11 cellular contexts compared by ENCODE assay signal in the genomic region with DNA sequence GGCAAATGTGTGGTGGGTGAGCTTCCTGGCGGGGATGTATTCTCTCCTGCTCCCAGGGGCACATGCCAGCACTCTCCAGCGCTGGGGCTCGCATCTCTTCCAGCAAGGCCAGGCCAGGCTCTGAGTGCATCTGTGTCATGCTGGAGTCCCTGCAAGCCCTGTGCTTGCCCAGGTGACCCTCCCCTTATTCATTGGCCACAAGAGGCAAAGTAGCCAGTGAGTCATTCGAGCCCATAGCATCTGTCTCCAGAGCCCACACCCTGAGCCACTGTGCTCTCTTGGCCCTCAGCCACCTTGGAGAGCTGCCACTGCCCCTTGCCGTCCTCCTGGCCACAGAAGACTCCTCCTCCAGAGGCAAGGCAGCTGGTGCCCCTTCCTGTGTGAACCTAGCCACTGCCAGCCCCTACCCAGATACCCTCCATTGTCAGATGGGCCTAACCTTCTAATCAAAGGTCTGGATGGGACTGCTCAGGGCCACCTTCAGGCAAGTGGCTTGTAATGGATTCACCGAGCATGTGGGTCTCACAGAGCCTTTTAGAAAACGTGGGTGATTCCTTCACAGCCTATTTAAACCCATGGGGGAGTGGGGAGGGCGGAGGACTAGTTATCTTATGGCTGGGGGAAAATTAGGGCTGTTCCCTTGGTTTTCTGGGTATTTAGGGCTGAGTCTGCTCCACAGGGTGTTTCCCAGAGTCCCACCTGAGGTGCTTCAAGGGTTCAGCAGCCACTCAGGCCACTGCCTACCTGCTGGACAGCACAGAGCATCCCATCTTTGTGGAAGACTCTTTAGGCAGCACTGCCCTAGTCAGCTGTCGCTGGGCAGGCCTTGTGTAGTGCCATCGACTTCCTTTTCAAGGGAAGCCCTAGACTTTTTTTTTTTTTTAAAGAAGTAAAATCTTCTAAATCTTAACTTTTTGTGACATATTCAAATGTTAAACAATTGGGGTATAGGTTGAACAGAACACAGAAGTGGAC.
DNase-seq lines count a peak whose midpoint lies in the region; FAIRE-seq and TF ChIP-seq lines count a peak whose summit lies in the region.
"Had no signal": no experiment of that assay in that cellular context is flagged by ENCODE, and none has a peak within 500 bp of the region (broad histone marks: within the 10 kb centered on the region; RNA-seq: fewer than 3 reads in every experiment).

No MANE protein-coding gene starts in this region.

- H3K27ac Mint-ChIP-seq in activated naive CD4-positive, alpha-beta T cell treated with anti-CD3 and anti-CD28 coated beads, Interleukin-2, amount 10 ng/mL, durations not matched to agents 7 days and 5 days: no peak overlapping the region
- H3K27ac Mint-ChIP-seq: nephron had no signal

- no peaks in the 10 kb centered on the region for H4K20me1 ChIP-seq in osteoblast (ENCODE audit: insufficient read depth, low read length)

- no peaks in the 10 kb centered on the region for H3K9me3 Mint-ChIP-seq in activated naive CD4-positive, alpha-beta T cell treated with anti-CD3 and anti-CD28 coated beads, Interleukin-2, amount 10 ng/mL, durations not matched to agents 7 days and 5 days
- H3K9me3 Mint-ChIP-seq: nephron had no signal

- FAIRE-seq in bronchial epithelial cell (lab: Jason Lieb, UNC): peak; percentile 52
- FAIRE-seq: D721Med, endometrium had no signal

- CTCF ChIA-PET in activated naive CD4-positive, alpha-beta T cell treated with anti-CD3 and anti-CD28 coated beads, Interleukin-2, amount 10 ng/mL, durations not matched to agents 7 days and 5 days (lab: Charles Lee): no interaction called here

- DNase-seq in H4 (ENCODE audit: low spot score) (peak; percentile 86), NCI-H2196 treated with DMSO at 0.1 percent for 48 hours (lab: John Stamatoyannopoulos, UW; ENCODE audit: unreplicated experiment) (peak; percentile 79), bronchial epithelial cell (ENCODE audit: low read depth) (peak; percentile 48), osteoblast (ENCODE audit: insufficient read length, low spot score, missing footprints) (peak; percentile 63), GM19238 (ENCODE audit: insufficient read length, low spot score) (no peak), NCI-H2081 treated with DMSO at 0.1 percent for 48 hours (lab: John Stamatoyannopoulos, UW) (no peak)
- DNase-seq in activated naive CD4-positive, alpha-beta T cell treated with anti-CD3 and anti-CD28 coated beads, Interleukin-2, amount 10 ng/mL, durations not matched to agents 7 days and 5 days: no peak
- DNase-seq: stimulated activated CD4-positive, alpha-beta T cell treated with anti-CD3 and anti-CD28 coated beads, Interleukin-12 subunit alpha, Interleukin-12 subunit beta, amount 100 ng/mL, for 4 hours had no signal

- H3K36me3 ChIP-seq in bronchial epithelial cell (ENCODE audit: control insufficient read depth, insufficient read depth, low read length) (no peaks in the 10 kb centered on the region), osteoblast (ENCODE audit: insufficient read depth, low read length) (no peaks in the 10 kb centered on the region)

- no peaks in the 10 kb centered on the region for H3K9me3 ChIP-seq in osteoblast (ENCODE audit: low read depth, low read length)

- H3K36me3 Mint-ChIP-seq in activated naive CD4-positive, alpha-beta T cell treated with anti-CD3 and anti-CD28 coated beads, Interleukin-2, amount 10 ng/mL, durations not matched to agents 7 days and 5 days: no peaks in the 10 kb centered on the region

- H3K4me3 Mint-ChIP-seq in activated naive CD4-positive, alpha-beta T cell treated with anti-CD3 and anti-CD28 coated beads, Interleukin-2, amount 10 ng/mL, durations not matched to agents 7 days and 5 days: no peak overlapping the region
- H3K4me3 Mint-ChIP-seq: nephron had no signal

- H3K27me3 Mint-ChIP-seq in activated naive CD4-positive, alpha-beta T cell treated with anti-CD3 and anti-CD28 coated beads, Interleukin-2, amount 10 ng/mL, durations not matched to agents 7 days and 5 days: peaks cover 44% of the 10 kb centered on the region

- no peak overlapping the region for H2AFZ ChIP-seq in osteoblast (ENCODE audit: low read length)

- TF ChIP-seq CTCF in bronchial epithelial cell (IDR thresholded peaks at IDR 0.05; ENCODE audit: insufficient read depth, low read length, severe bottlenecking) (no peak), osteoblast (IDR thresholded peaks at IDR 0.05; ENCODE audit: extremely low read depth, low read depth, low read length) (no peak)

- H3K4me2 ChIP-seq in osteoblast (ENCODE audit: insufficient read depth, low read length): no peak overlapping the region

- H3K27me3 ChIP-seq in bronchial epithelial cell (ENCODE audit: control insufficient read depth, insufficient read depth, low read length) (no peaks in the 10 kb centered on the region), osteoblast (ENCODE audit: insufficient read depth, low read length) (peaks cover 7% of the 10 kb centered on the region)

- H3K27ac ChIP-seq in osteoblast (ENCODE audit: low read depth, low read length): no peak overlapping the region

- no peaks in the 10 kb centered on the region for H3K4me1 ChIP-seq in osteoblast (ENCODE audit: insufficient read depth, low read length)

- H3K4me1 Mint-ChIP-seq in activated naive CD4-positive, alpha-beta T cell treated with anti-CD3 and anti-CD28 coated beads, Interleukin-2, amount 10 ng/mL, durations not matched to agents 7 days and 5 days: peaks cover 67% of the 10 kb centered on the region

- H3K4me3 ChIP-seq in bronchial epithelial cell (ENCODE audit: low read depth, low read length): no peak overlapping the region
- no peak overlapping the region for H3K4me3 ChIP-seq in osteoblast (ENCODE audit: insufficient read depth, low read length)

- H3K79me2 ChIP-seq in osteoblast (ENCODE audit: insufficient read depth, low read length): no peaks in the 10 kb centered on the region

Comparison
In these comparisons a context has a peak if more than half of its experiments do, and no peak if none do; other contexts are left out.
1. DNase-seq: peak in H4 (single experiment), NCI-H2196 treated with DMSO at 0.1 percent for 48 hours (single experiment), bronchial epithelial cell (single experiment) and osteoblast (single experiment); none in activated naive CD4-positive, alpha-beta T cell treated with anti-CD3 and anti-CD28 coated beads, Interleukin-2, amount 10 ng/mL, durations not matched to agents 7 days and 5 days (single experiment), GM19238 (single experiment) and NCI-H2081 treated with DMSO at 0.1 percent for 48 hours (single experiment).